In the genomic region with DNA sequence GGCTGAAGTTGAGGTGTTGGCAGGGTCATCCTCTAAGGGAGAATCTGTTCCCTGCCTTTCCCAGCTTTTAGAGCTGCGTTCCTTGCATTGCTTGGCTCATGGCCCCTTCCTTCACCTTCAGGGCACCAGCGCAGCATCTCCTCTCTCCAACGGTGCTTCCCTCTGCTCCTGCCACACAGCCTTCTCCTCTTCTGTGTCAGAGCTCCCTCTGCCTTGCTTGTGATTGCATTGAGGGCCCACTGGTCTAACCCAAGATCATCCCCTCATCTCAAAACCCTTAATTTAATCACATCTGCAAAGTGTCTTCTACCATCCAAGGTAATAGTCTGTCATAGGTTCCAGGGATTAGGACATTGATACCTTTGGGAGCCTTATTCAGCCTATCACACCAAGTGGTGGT, we compare ENCODE assay signal across 31 cellular contexts.
DNase-seq lines count a peak whose midpoint lies in the region; ATAC-seq and TF ChIP-seq lines count a peak whose summit lies in the region.
"Had no signal": no experiment of that assay in that cellular context is flagged by ENCODE, and none has a peak within 500 bp of the region (broad histone marks: within the 10 kb centered on the region; RNA-seq: fewer than 3 reads in every experiment).

No MANE protein-coding gene starts in this region.

- H3K9me3 ChIP-seq in DND-41 (ENCODE audit: insufficient read depth, low read length, severe bottlenecking) = no peaks in the 10 kb centered on the region
- no peaks in the 10 kb centered on the region for H3K9me3 ChIP-seq in RWPE2 (ENCODE audit: severe bottlenecking)
- H3K9me3 ChIP-seq: ascending aorta, heart left ventricle, ovary, tibial nerve had no signal

- H3K4me2 ChIP-seq in DND-41 (ENCODE audit: insufficient read depth, low read length) = no peak overlapping the region
- no peak overlapping the region for H3K4me2 ChIP-seq in GM23338

- no peaks in the 10 kb centered on the region; the same call in 2 of the 3 replicates for H3K9me3 Mint-ChIP-seq in GM23338
- H3K9me3 Mint-ChIP-seq in activated CD4-positive, alpha-beta T cell treated with anti-CD3 and anti-CD28 coated beads for 36 hours (ENCODE audit: low read depth) = no peaks in the 10 kb centered on the region
- H3K9me3 Mint-ChIP-seq: effector memory CD8-positive, alpha-beta T cell; neural crest cell; T-cell had no signal

- no peaks in the 10 kb centered on the region for H3F3A ChIP-seq in GM23338 (replicated peaks; ENCODE audit: low read depth)

- peaks cover 28% of the 10 kb centered on the region for H3K27me3 Mint-ChIP-seq in GM23338 (ENCODE audit: insufficient read depth, low read depth, poor library complexity)
- peaks cover 9% of the 10 kb centered on the region for H3K27me3 Mint-ChIP-seq in activated CD4-positive, alpha-beta T cell treated with anti-CD3 and anti-CD28 coated beads for 36 hours

- no peaks in the 10 kb centered on the region for H3K36me3 Mint-ChIP-seq in GM23338 (ENCODE audit: low read depth)
- no peaks in the 10 kb centered on the region for H3K36me3 Mint-ChIP-seq in activated CD4-positive, alpha-beta T cell treated with anti-CD3 and anti-CD28 coated beads for 36 hours (ENCODE audit: low read depth)
- H3K36me3 Mint-ChIP-seq: T-cell had no signal

- H2AFZ ChIP-seq in DND-41 (ENCODE audit: low read depth, low read length) (no peak overlapping the region), GM23338 (no peak overlapping the region)

- H3K27ac ChIP-seq in DND-41 (ENCODE audit: low read length) (no peak overlapping the region), GM23338 (ENCODE audit: low read depth) (no peak overlapping the region), RWPE2 (ENCODE audit: poor library complexity, severe bottlenecking) (no peak overlapping the region)
- H3K27ac ChIP-seq: ascending aorta, C4-2B, heart left ventricle, ovary, tibial nerve had no signal

- ATAC-seq in DND-41 (ENCODE audit: insufficient read depth, low read depth) = no peak
- peak; percentile 14; the same call in 2 of the 3 replicates for ATAC-seq in GM23338
- ATAC-seq in RWPE2 (ENCODE audit: low read depth) = peak; percentile 59; the same call in 2 of the 3 replicates
- no peak for ATAC-seq in HG03159 (IDR thresholded peaks at IDR 0.05; ENCODE audit: unreplicated experiment)
- no peak for ATAC-seq in activated CD4-positive, alpha-beta T cell treated with anti-CD3 and anti-CD28 coated beads for 36 hours
- ATAC-seq: effector memory CD8-positive, alpha-beta T cell; heart left ventricle; HepG2; left ventricle myocardium superior; T-cell had no signal

- peak; percentile 22 for TF ChIP-seq CTCF in DND-41 (IDR thresholded peaks at IDR 0.05; ENCODE audit: borderline replicate concordance, extremely low read depth, low read length, poor library complexity, severe bottlenecking)
- TF ChIP-seq CTCF in GM23338 (conservative IDR thresholded peaks at IDR 0.05; ENCODE audit: low read depth in 2 of 2) = peak in 1 of 2 experiments; percentile 61; a peak in 2 of 4 replicates
- TF ChIP-seq CTCF in RWPE2 (IDR thresholded peaks at IDR 0.05; ENCODE audit: poor library complexity, severe bottlenecking) = no peak
- TF ChIP-seq CTCF in fibroblast of mammary gland (conservative IDR thresholded peaks at IDR 0.05; ENCODE audit: control insufficient read depth, insufficient read depth, low read depth, low read length) = peak; percentile 12

- CTCF ChIA-PET in activated CD4-positive, alpha-beta T cell treated with anti-CD3 and anti-CD28 coated beads for 36 hours (lab: Charles Lee) = interaction anchor here (0.7 kb wide), 1 partner anchor 11 kb away, joined by 3 read pairs; no protein-coding TSS in a partner anchor

- H3K4me1 ChIP-seq in DND-41 (ENCODE audit: insufficient read depth, low read length) (no peaks in the 10 kb centered on the region), GM23338 (ENCODE audit: insufficient read depth) (peaks cover 21% of the 10 kb centered on the region), RWPE2 (ENCODE audit: insufficient read depth, poor library complexity, severe bottlenecking) (no peaks in the 10 kb centered on the region)

- H3K27me3 ChIP-seq in DND-41 (ENCODE audit: insufficient read depth, low read length, poor library complexity) (no peaks in the 10 kb centered on the region), GM23338 (ENCODE audit: insufficient read depth) (peaks cover 33% of the 10 kb centered on the region), RWPE2 (ENCODE audit: insufficient read depth, poor library complexity, severe bottlenecking) (peaks cover 10% of the 10 kb centered on the region)
- H3K27me3 ChIP-seq: ascending aorta, ovary had no signal

- H3K9me2 ChIP-seq in GM23338 (ENCODE audit: insufficient read depth) = no peaks in the 10 kb centered on the region

- H3K27ac Mint-ChIP-seq in GM23338 = no peak overlapping the region
- H3K27ac Mint-ChIP-seq in activated CD4-positive, alpha-beta T cell treated with anti-CD3 and anti-CD28 coated beads for 36 hours = no peak overlapping the region
- H3K27ac Mint-ChIP-seq: effector memory CD8-positive, alpha-beta T cell; T-cell had no signal

- H3K36me3 ChIP-seq in DND-41 (ENCODE audit: insufficient read depth, low read length) = no peaks in the 10 kb centered on the region
- no peaks in the 10 kb centered on the region for H3K36me3 ChIP-seq in GM23338 (ENCODE audit: insufficient read depth)
- H3K36me3 ChIP-seq in RWPE2 (ENCODE audit: low read depth) = no peaks in the 10 kb centered on the region
- H3K36me3 ChIP-seq: ascending aorta, heart left ventricle, ovary, tibial nerve had no signal

- no peaks in the 10 kb centered on the region for H4K20me1 ChIP-seq in DND-41 (ENCODE audit: insufficient read depth, low read length)
- H4K20me1 ChIP-seq in GM23338 (replicated peaks; ENCODE audit: insufficient read depth) = no peaks in the 10 kb centered on the region; the same call in 1 of the 2 replicates

- H3K79me2 ChIP-seq in DND-41 (ENCODE audit: insufficient read depth, low read length) (no peaks in the 10 kb centered on the region), GM23338 (replicated peaks; ENCODE audit: insufficient read depth) (no peaks in the 10 kb centered on the region)

- intact Hi-C loops in activated CD4-positive, alpha-beta T cell treated with anti-CD3 and anti-CD28 coated beads for 36 hours (cut with DNase I, micrococcal nuclease) = no loop called here

- H3K4me3 Mint-ChIP-seq in GM23338 = no peak overlapping the region
- H3K4me3 Mint-ChIP-seq in activated CD4-positive, alpha-beta T cell treated with anti-CD3 and anti-CD28 coated beads for 36 hours = no peak overlapping the region
- H3K4me3 Mint-ChIP-seq: effector memory CD8-positive, alpha-beta T cell; neural crest cell; T-cell had no signal

- H3K9ac ChIP-seq in DND-41 (ENCODE audit: low read depth, low read length) = no peak overlapping the region

- no peak for DNase-seq in DND-41
- peak; percentile 22 for DNase-seq in GM23338 (ENCODE audit: low spot score)
- DNase-seq in RWPE2 (ENCODE audit: low spot score) = no peak
- no peak for DNase-seq in fibroblast of mammary gland (ENCODE audit: low read depth)
- no peak for DNase-seq in activated CD4-positive, alpha-beta T cell treated with anti-CD3 and anti-CD28 coated beads for 36 hours
- DNase-seq in C1 segment of cervical spinal cord (lab: John Stamatoyannopoulos, UW) = no peak
- DNase-seq: activated CD4-positive, alpha-beta T cell treated with anti-CD3 and anti-CD28 coated beads, Interleukin-2, amount 50 U/mL, for 1 hour; activated T-cell treated with anti-CD3 and anti-CD28 coated beads, Interleukin-2, amount 50 U/mL, for 48 hours; COR-L47; cortex of kidney; effector memory CD8-positive, alpha-beta T cell; foreskin fibroblast; HCEC 1CT; heart left ventricle; kidney; left ventricle myocardium superior; NCI-H1048; NCI-H2107; NCI-H446 treated with DMSO at 0.1 percent for 48 hours; NK-92 treated with Interleukin-12 subunit alpha and Interleukin-12 subunit beta, amount 100 ng/mL, for 24 hours; ovary; SHP77; stimulated activated CD4-positive, alpha-beta T cell treated with anti-CD3 and anti-CD28 coated beads, Interleukin-15, amount 100 ng/mL, for 24 hours; stimulated activated CD4-positive, alpha-beta T cell treated with anti-CD3 and anti-CD28 coated beads, Interleukin-4, amount 100 ng/mL, for 4 hours; T-cell had no signal

- POLR2A ChIA-PET in activated CD4-positive, alpha-beta T cell treated with anti-CD3 and anti-CD28 coated beads for 36 hours (lab: Charles Lee) = no interaction called here

- peaks cover 31% of the 10 kb centered on the region for H3K4me1 Mint-ChIP-seq in GM23338
- H3K4me1 Mint-ChIP-seq in activated CD4-positive, alpha-beta T cell treated with anti-CD3 and anti-CD28 coated beads for 36 hours = no peaks in the 10 kb centered on the region
- H3K4me1 Mint-ChIP-seq: T-cell had no signal

- H3K4me3 ChIP-seq in DND-41 (ENCODE audit: low read depth in 1 of 2, low read length in 2 of 2) (no peak overlapping the region), GM23338 (no peak overlapping the region), RWPE2 (ENCODE audit: severe bottlenecking) (no peak overlapping the region), fibroblast of mammary gland (ENCODE audit: control insufficient read depth, low read depth, low read length) (no peak overlapping the region)
- H3K4me3 ChIP-seq: ascending aorta, heart left ventricle, ovary, tibial nerve had no signal

TF ChIP-seq in GM23338, 12 proteins besides CTCF, POLR2A, EP300 and RAD21 (continues in another document):
- TF ChIP-seq, protein P1, sequence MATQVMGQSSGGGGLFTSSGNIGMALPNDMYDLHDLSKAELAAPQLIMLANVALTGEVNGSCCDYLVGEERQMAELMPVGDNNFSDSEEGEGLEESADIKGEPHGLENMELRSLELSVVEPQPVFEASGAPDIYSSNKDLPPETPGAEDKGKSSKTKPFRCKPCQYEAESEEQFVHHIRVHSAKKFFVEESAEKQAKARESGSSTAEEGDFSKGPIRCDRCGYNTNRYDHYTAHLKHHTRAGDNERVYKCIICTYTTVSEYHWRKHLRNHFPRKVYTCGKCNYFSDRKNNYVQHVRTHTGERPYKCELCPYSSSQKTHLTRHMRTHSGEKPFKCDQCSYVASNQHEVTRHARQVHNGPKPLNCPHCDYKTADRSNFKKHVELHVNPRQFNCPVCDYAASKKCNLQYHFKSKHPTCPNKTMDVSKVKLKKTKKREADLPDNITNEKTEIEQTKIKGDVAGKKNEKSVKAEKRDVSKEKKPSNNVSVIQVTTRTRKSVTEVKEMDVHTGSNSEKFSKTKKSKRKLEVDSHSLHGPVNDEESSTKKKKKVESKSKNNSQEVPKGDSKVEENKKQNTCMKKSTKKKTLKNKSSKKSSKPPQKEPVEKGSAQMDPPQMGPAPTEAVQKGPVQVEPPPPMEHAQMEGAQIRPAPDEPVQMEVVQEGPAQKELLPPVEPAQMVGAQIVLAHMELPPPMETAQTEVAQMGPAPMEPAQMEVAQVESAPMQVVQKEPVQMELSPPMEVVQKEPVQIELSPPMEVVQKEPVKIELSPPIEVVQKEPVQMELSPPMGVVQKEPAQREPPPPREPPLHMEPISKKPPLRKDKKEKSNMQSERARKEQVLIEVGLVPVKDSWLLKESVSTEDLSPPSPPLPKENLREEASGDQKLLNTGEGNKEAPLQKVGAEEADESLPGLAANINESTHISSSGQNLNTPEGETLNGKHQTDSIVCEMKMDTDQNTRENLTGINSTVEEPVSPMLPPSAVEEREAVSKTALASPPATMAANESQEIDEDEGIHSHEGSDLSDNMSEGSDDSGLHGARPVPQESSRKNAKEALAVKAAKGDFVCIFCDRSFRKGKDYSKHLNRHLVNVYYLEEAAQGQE (IDR thresholded peaks at IDR 0.05; ENCODE audit: unreplicated experiment) = no peak
- no peak for TF ChIP-seq EZH2 (IDR thresholded peaks at IDR 0.05; ENCODE audit: low read depth, unreplicated experiment)

Comparison
In these comparisons a context has a peak if more than half of its experiments do, and no peak if none do; other contexts are left out.
1. ATAC-seq: peak in GM23338 (single experiment) and RWPE2 (single experiment); none in DND-41 (single experiment), HG03159 (single experiment) and activated CD4-positive, alpha-beta T cell treated with anti-CD3 and anti-CD28 coated beads for 36 hours (single experiment).